Comparison of ENCODE assay signal across 9 cellular contexts in genomic region chr14:49950275-49951250, GRCh38. TPM values are rescaled to one million over a fixed set of nuclear protein-coding genes. Genes with fewer than 3 reads are reported as not detected.
DNase-seq lines count a peak whose midpoint lies in the region; FAIRE-seq and TF ChIP-seq lines count a peak whose summit lies in the region.
"Had no signal": no experiment of that assay in that cellular context is flagged by ENCODE, and none has a peak within 500 bp of the region (broad histone marks: within the 10 kb centered on the region; RNA-seq: fewer than 3 reads in every experiment).

No MANE protein-coding gene starts in this region.

- no peak for FAIRE-seq in small intestine (lab: Jason Lieb, UNC)
- FAIRE-seq: A204.1 had no signal

- peaks cover 8 to 13% of the 10 kb centered on the region in 2 donors for H3K4me1 ChIP-seq in small intestine (ENCODE audit: control insufficient read depth in 2 of 2, insufficient read depth in 1 of 2, low read depth in 1 of 2, low read length in 1 of 2)
- no peaks in the 10 kb centered on the region for H3K4me1 ChIP-seq in endodermal cell (ENCODE audit: control insufficient read depth, insufficient read depth, low read length)
- peaks cover 14% of the 10 kb centered on the region for H3K4me1 ChIP-seq in BE2C

- H3K27me3 ChIP-seq in small intestine (ENCODE audit: control insufficient read depth in 2 of 2, insufficient read depth in 2 of 2, low read length in 2 of 2) = no peaks in the 10 kb centered on the region
- no peaks in the 10 kb centered on the region for H3K27me3 ChIP-seq in endodermal cell (ENCODE audit: control insufficient read depth, insufficient read depth, low read length, poor library complexity, severe bottlenecking)
- no peaks in the 10 kb centered on the region for H3K27me3 ChIP-seq in BE2C

- H3K27ac ChIP-seq in small intestine (ENCODE audit: low read depth in 1 of 2, low read length in 1 of 2) (peak overlapping the region; percentile 76 to 80), endodermal cell (ENCODE audit: low read depth, low read length) (no peak overlapping the region)

- H3K36me3 ChIP-seq in small intestine (ENCODE audit: control insufficient read depth in 2 of 2, insufficient read depth in 2 of 2, low read length in 2 of 2) = no peaks in the 10 kb centered on the region
- H3K36me3 ChIP-seq in endodermal cell (ENCODE audit: control insufficient read depth, insufficient read depth, low read length) = no peaks in the 10 kb centered on the region
- no peaks in the 10 kb centered on the region for H3K36me3 ChIP-seq in BE2C

- DNase-seq in NCI-H1417 (lab: John Stamatoyannopoulos, UW) (peak; percentile 67 to 95 (median 82)), NCI-H1417 treated with DMSO at 0.1 percent for 48 hours (lab: John Stamatoyannopoulos, UW) (no peak), NCI-H2196 (lab: John Stamatoyannopoulos, UW; ENCODE audit: unreplicated experiment) (peak; percentile 83), MCF 10A (ENCODE audit: unreplicated experiment) (peak; percentile 97), small intestine (peak; percentile 95), endodermal cell (no peak), NCI-H1930 (lab: John Stamatoyannopoulos, UW) (no peak), BE2C (no peak)

- H3K36me3 Mint-ChIP-seq in MCF 10A (ENCODE audit: insufficient read depth, unreplicated experiment) = no peaks in the 10 kb centered on the region
- H3K36me3 Mint-ChIP-seq in endodermal cell (ENCODE audit: low read depth) = no peaks in the 10 kb centered on the region

- no peak overlapping the region for H3K9ac ChIP-seq in endodermal cell (ENCODE audit: extremely low read depth, low read length, poor library complexity, severe bottlenecking)

- intact Hi-C loops in MCF 10A (cut with micrococcal nuclease) = no loop called here

- H3K4me1 Mint-ChIP-seq in MCF 10A (ENCODE audit: insufficient read depth, unreplicated experiment) (peaks cover 42% of the 10 kb centered on the region), endodermal cell (peaks cover 5% of the 10 kb centered on the region)

- no peaks in the 10 kb centered on the region for H3K27me3 Mint-ChIP-seq in MCF 10A (ENCODE audit: insufficient read depth, unreplicated experiment)
- no peaks in the 10 kb centered on the region for H3K27me3 Mint-ChIP-seq in endodermal cell (ENCODE audit: insufficient read depth)

- H3K27ac Mint-ChIP-seq in MCF 10A (ENCODE audit: low read depth, unreplicated experiment) (peak overlapping the region; percentile 84), endodermal cell (no peak overlapping the region)

- CTCF ChIA-PET in MCF 10A (lab: Yijun Ruan, JAX) = interaction anchor here (0.6 to 5.3 kb wide), 16 partner anchors 10 to 88 kb away, joined by 3 to 42 read pairs (median 5); no protein-coding TSS in a partner anchor

- no peaks in the 10 kb centered on the region for H3K9me3 ChIP-seq in small intestine (ENCODE audit: control insufficient read depth, low read depth)
- no peaks in the 10 kb centered on the region for H3K9me3 ChIP-seq in endodermal cell (ENCODE audit: control insufficient read depth, low read length)
- no peaks in the 10 kb centered on the region for H3K9me3 ChIP-seq in BE2C

- H3K4me3 Mint-ChIP-seq in MCF 10A (ENCODE audit: unreplicated experiment) = peak overlapping the region; percentile 60
- no peak overlapping the region for H3K4me3 Mint-ChIP-seq in endodermal cell

- 14 to 60% (median 37%) methylated on average over 4 of the region's 4 CpGs for WGBS in small intestine, 3 donors
- WGBS in endodermal cell (ENCODE audit: insufficient coverage in 1 of 2, insufficient read length in 1 of 2), 2 experiments = 94 to 96% methylated on average over 3 to 4 of the region's 4 CpGs

- TF ChIP-seq CTCF in MCF 10A (IDR thresholded peaks at IDR 0.05; ENCODE audit: unreplicated experiment) (no peak), endodermal cell (conservative IDR thresholded peaks at IDR 0.05) (no peak), BE2C (IDR thresholded peaks at IDR 0.05; ENCODE audit: low read depth, low read length) (no peak)

- H3K4me3 ChIP-seq in small intestine (ENCODE audit: low read depth in 1 of 2, low read length in 2 of 2) (no peak overlapping the region), endodermal cell (ENCODE audit: low read length) (no peak overlapping the region), BE2C (ENCODE audit: low read depth, low read length) (no peak overlapping the region)

- POLR2A ChIA-PET in MCF 10A (lab: Yijun Ruan, JAX) = interaction anchor here (0.6 to 13.5 kb wide), 36 partner anchors 10 to 582 kb away, joined by 3 to 222 read pairs (median 8); partner anchors contain the start of genes ARF6, MAP4K5 and NEMF

- no peaks in the 10 kb centered on the region for H3K9me3 Mint-ChIP-seq in MCF 10A (ENCODE audit: unreplicated experiment)
- no peaks in the 10 kb centered on the region for H3K9me3 Mint-ChIP-seq in endodermal cell

- no TSS peak for BruUV-seq in MCF 10A (replicated peaks; lab: Mats Ljungman, UMichigan)

RNA-seq across cellular contexts. Expression of gene ARF6, which starts 57.7 kb away (rescaled TPM):
- 111 and 112 TPM in 2 replicates for total RNA-seq in MCF 10A (2022)
- polyA plus RNA-seq in small intestine = 10 to 100 TPM; 51.9 to 65.4 (median 64.6) TPM
- 10 to 100 TPM; 45.2 to 46.7 TPM for total RNA-seq in endodermal cell
- 33.8 TPM for polyA plus RNA-seq in endodermal cell (2013, experiment 1 of 2)
- polyA plus RNA-seq in endodermal cell (2013, experiment 2 of 2) = 35.7 TPM
- polyA plus RNA-seq in BE2C (2012; ENCODE audit: insufficient read depth, insufficient read length, low read depth) = 34.3 TPM

Comparison
In these comparisons a context has a peak if more than half of its experiments do, and no peak if none do; other contexts are left out.
1. DNase-seq: peak in NCI-H1417 (3 of 3), NCI-H2196 (single experiment), MCF 10A (single experiment) and small intestine (single experiment); none in NCI-H1417 treated with DMSO at 0.1 percent for 48 hours (single experiment), endodermal cell (single experiment), NCI-H1930 (0 of 2) and BE2C (single experiment).